In genomic region chr2:16508061-16508851, GRCh38 we compare ENCODE assay signal across 8 cellular contexts.
DNase-seq lines count a peak whose midpoint lies in the region; ATAC-seq and TF ChIP-seq lines count a peak whose summit lies in the region.

No MANE protein-coding gene starts in this region.

- peak overlapping the region; percentile 18 to 50 for H3K4me3 ChIP-seq in right atrium auricular region

- no peaks in the 10 kb centered on the region for H3K36me3 Mint-ChIP-seq in activated CD8-positive, alpha-beta T cell treated with anti-CD3 and anti-CD28 coated beads for 36 hours (ENCODE audit: low read depth)

- H3K9me3 ChIP-seq in ES-I3 (ENCODE audit: control insufficient read depth, insufficient read depth, low read length) = no peaks in the 10 kb centered on the region
- no peaks in the 10 kb centered on the region for H3K9me3 ChIP-seq in right atrium auricular region

- no peak overlapping the region for H3K27ac Mint-ChIP-seq in activated CD8-positive, alpha-beta T cell treated with anti-CD3 and anti-CD28 coated beads for 36 hours

- peaks cover 17% of the 10 kb centered on the region for H3K27me3 Mint-ChIP-seq in activated CD8-positive, alpha-beta T cell treated with anti-CD3 and anti-CD28 coated beads for 36 hours

- POLR2A ChIA-PET in activated CD8-positive, alpha-beta T cell treated with anti-CD3 and anti-CD28 coated beads for 36 hours (lab: Charles Lee) = no interaction called here

- intact Hi-C loops in activated CD8-positive, alpha-beta T cell treated with anti-CD3 and anti-CD28 coated beads for 36 hours (cut with micrococcal nuclease) = no loop called here

- DNase-seq in activated CD8-positive, alpha-beta T cell treated with anti-CD3 and anti-CD28 coated beads for 36 hours = peak; percentile 10
- DNase-seq in right atrium auricular region (ENCODE audit: low spot score) = no peak
- DNase-seq in retina = peak; percentile 90

- no peak overlapping the region for H3K4me3 Mint-ChIP-seq in activated CD8-positive, alpha-beta T cell treated with anti-CD3 and anti-CD28 coated beads for 36 hours

- peak; percentile 47 for TF ChIP-seq CTCF in activated CD8-positive, alpha-beta T cell treated with anti-CD3 and anti-CD28 coated beads for 36 hours (IDR thresholded peaks at IDR 0.05)
- peak; percentile 45 to 81 for TF ChIP-seq CTCF in right atrium auricular region (IDR thresholded peaks at IDR 0.05)

- no peak for ATAC-seq in activated CD8-positive, alpha-beta T cell treated with anti-CD3 and anti-CD28 coated beads for 36 hours
- no peak for ATAC-seq in GM18511 (IDR thresholded peaks at IDR 0.05; ENCODE audit: unreplicated experiment)
- no peak for ATAC-seq in HG03460 (IDR thresholded peaks at IDR 0.05; ENCODE audit: unreplicated experiment)
- ATAC-seq in HG02763 (IDR thresholded peaks at IDR 0.05; ENCODE audit: unreplicated experiment) = no peak

- H3K36me3 ChIP-seq in ES-I3 (ENCODE audit: insufficient read depth, low read length) (no peaks in the 10 kb centered on the region), right atrium auricular region (no peaks in the 10 kb centered on the region)

- TF ChIP-seq RAD21 in Ishikawa (IDR thresholded peaks at IDR 0.05; ENCODE audit: low read depth) = peak; percentile 89

- CTCF ChIA-PET in activated CD8-positive, alpha-beta T cell treated with anti-CD3 and anti-CD28 coated beads for 36 hours (lab: Charles Lee) = interaction anchor here (1.3 to 1.9 kb wide), 2 partner anchors 18 to 569 kb away, joined by 4 to 8 read pairs; no protein-coding TSS in a partner anchor

- H3K4me1 ChIP-seq in ES-I3 (ENCODE audit: insufficient read depth, low read length) (no peaks in the 10 kb centered on the region), right atrium auricular region (peaks cover 0 to 10% of the 10 kb centered on the region in 2 donors)

- H3K4me1 Mint-ChIP-seq in activated CD8-positive, alpha-beta T cell treated with anti-CD3 and anti-CD28 coated beads for 36 hours (ENCODE audit: low read depth) = no peaks in the 10 kb centered on the region

- H3K9me3 Mint-ChIP-seq in activated CD8-positive, alpha-beta T cell treated with anti-CD3 and anti-CD28 coated beads for 36 hours = no peaks in the 10 kb centered on the region

- peak overlapping the region; percentile 51; the same call in 1 of the 2 replicates for H3K9ac ChIP-seq in ES-I3 (ENCODE audit: low read depth, low read length)

- no peaks in the 10 kb centered on the region for H3K27me3 ChIP-seq in right atrium auricular region

- TF ChIP-seq EP300 in Ishikawa (IDR thresholded peaks at IDR 0.05; ENCODE audit: borderline replicate concordance) = no peak

- H3K27ac ChIP-seq in right atrium auricular region = no peak overlapping the region

TF ChIP-seq in Ishikawa, 13 proteins besides CTCF, POLR2A, EP300 and RAD21:
- no peak for TF ChIP-seq TCF12 (IDR thresholded peaks at IDR 0.05; ENCODE audit: low read depth)
- no peak for TF ChIP-seq TEAD4 (IDR thresholded peaks at IDR 0.05)
- no peak for TF ChIP-seq YY1 (IDR thresholded peaks at IDR 0.05; ENCODE audit: low read depth)
- TF ChIP-seq FOXM1 (IDR thresholded peaks at IDR 0.05; ENCODE audit: borderline replicate concordance, low read depth) = no peak
- no peak for TF ChIP-seq ZBTB7A (IDR thresholded peaks at IDR 0.05; ENCODE audit: low read depth)
- TF ChIP-seq EGR1 (IDR thresholded peaks at IDR 0.05) = no peak
- no peak for TF ChIP-seq USF1 (IDR thresholded peaks at IDR 0.05)
